Comparison of ENCODE assay signal across 1 cellular context in the genomic region with DNA sequence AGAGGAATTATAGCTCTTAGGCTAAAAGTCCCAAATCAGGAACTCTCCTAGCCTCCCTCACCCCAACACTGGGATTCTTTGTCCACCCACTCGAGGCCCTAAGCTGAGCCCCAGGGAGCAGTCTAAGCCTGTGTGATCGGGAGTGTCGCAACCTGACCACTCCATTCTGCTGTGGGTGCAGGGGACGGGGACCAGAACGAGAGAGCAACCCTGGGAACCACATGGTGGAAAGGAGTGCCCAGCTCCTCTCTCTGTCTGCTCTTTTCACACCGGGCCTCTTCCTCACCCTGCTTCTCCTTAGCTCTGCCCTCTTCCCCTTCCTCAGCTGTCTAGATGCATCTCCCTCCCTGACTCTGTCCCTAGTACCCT.
TF ChIP-seq lines count a peak whose summit lies in the region.

No MANE protein-coding gene starts in this region.

TF ChIP-seq in IMR-90, 13 proteins besides CTCF, POLR2A, EP300 and RAD21:
- no peak for TF ChIP-seq RCOR1 (IDR thresholded peaks at IDR 0.05; ENCODE audit: insufficient replicate concordance, low read length)
- TF ChIP-seq CEBPB (IDR thresholded peaks at IDR 0.05; ENCODE audit: low read depth, low read length), result peak; percentile 44; the same call in 1 of the 2 replicates
